Comparison of ENCODE assay signal across 7 cellular contexts in the genomic region with DNA sequence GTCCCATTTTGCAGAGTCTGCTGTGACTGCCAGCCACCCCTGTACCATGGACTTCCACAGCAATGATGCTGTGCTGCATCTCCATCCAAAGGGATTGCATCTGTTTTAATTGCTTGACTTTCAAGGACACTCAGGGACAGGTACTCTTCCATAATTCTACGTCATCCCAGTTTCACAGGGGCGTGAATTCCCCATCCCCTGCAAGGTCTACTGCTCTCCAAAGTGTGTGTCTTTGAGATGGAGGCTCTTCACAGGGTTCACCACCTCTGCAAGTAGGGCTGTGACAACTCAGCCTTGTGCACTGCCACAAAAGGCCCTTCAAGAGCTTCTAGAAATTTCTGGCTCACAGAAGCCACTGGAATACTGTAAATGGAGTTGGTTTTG.
A peak's percentile ranks its signal among the peaks of the same experiment; 100 is the strongest.
DNase-seq lines count a peak whose midpoint lies in the region; ATAC-seq, FAIRE-seq and TF ChIP-seq lines count a peak whose summit lies in the region.
"Not testable (repeated sequence)": the region's sequence is repeated elsewhere in the genome, so short reads cannot be mapped to it uniquely, and the experiment has no call there.

No MANE protein-coding gene starts in this region.

- peak overlapping the region; percentile 55 to 64; a peak in 3 of 4 replicates for H3K27ac ChIP-seq in SK-N-SH (ENCODE audit: low read depth in 2 of 2, low read length in 1 of 2)
- peak overlapping the region; percentile 59 for H3K27ac ChIP-seq in brain microvascular endothelial cell
- not testable (repeated sequence) for H3K27ac ChIP-seq in mesenchymal stem cell (ENCODE audit: low read length, poor library complexity, severe bottlenecking)

- H3K36me3 Mint-ChIP-seq in activated CD8-positive, alpha-beta T cell treated with anti-CD3 and anti-CD28 coated beads, Interleukin-2, amount 10 ng/mL, durations not matched to agents 7 days and 5 days (ENCODE audit: low read depth); activated naive CD4-positive, alpha-beta T cell treated with anti-CD3 and anti-CD28 coated beads for 36 hours (ENCODE audit: low read depth); stimulated activated naive CD8-positive, alpha-beta T cell treated with anti-CD3 and anti-CD28 coated beads, Interleukin-15, Interleukin-2, amounts not matched to agents 100 ng/mL and 50 ng/mL, for 24 hours (ENCODE audit: low read depth): not testable (repeated sequence)

- peak overlapping the region; percentile 40 for H3K4me3 Mint-ChIP-seq in activated CD8-positive, alpha-beta T cell treated with anti-CD3 and anti-CD28 coated beads, Interleukin-2, amount 10 ng/mL, durations not matched to agents 7 days and 5 days
- H3K4me3 Mint-ChIP-seq in activated naive CD4-positive, alpha-beta T cell treated with anti-CD3 and anti-CD28 coated beads for 36 hours: peak overlapping the region; percentile 12
- not testable (repeated sequence) for H3K4me3 Mint-ChIP-seq in stimulated activated naive CD8-positive, alpha-beta T cell treated with anti-CD3 and anti-CD28 coated beads, Interleukin-15, Interleukin-2, amounts not matched to agents 100 ng/mL and 50 ng/mL, for 24 hours

- not testable (repeated sequence) for H3K4me3 ChIP-seq in SK-N-SH (ENCODE audit: low read depth in 2 of 2, low read length in 1 of 2); brain microvascular endothelial cell (ENCODE audit: low read depth, low read length); mesenchymal stem cell (ENCODE audit: insufficient read depth in 1 of 2, low read depth in 1 of 2, low read length in 2 of 2)

- not testable (repeated sequence) for TF ChIP-seq CTCF in SK-N-SH (IDR thresholded peaks at IDR 0.05); brain microvascular endothelial cell (IDR thresholded peaks at IDR 0.05; ENCODE audit: low read depth, low read length, missing control alignments)

- not testable (repeated sequence) for TF ChIP-seq EP300 in SK-N-SH (IDR thresholded peaks at IDR 0.05; ENCODE audit: borderline replicate concordance in 1 of 2, low read depth in 1 of 2, low read length in 1 of 2)

- H4K20me1 ChIP-seq in SK-N-SH (ENCODE audit: insufficient read depth): not testable (repeated sequence)

- not testable (repeated sequence) for H2BK15ac ChIP-seq in mesenchymal stem cell (ENCODE audit: low read depth, poor library complexity, severe bottlenecking)

- FAIRE-seq in HTR-8/SVneo (lab: Jason Lieb, UNC): peak; percentile 66

- H3K27me3 ChIP-seq in SK-N-SH (ENCODE audit: insufficient read depth); brain microvascular endothelial cell (replicated peaks); mesenchymal stem cell (ENCODE audit: control insufficient read depth in 1 of 2, insufficient read depth in 1 of 2, low read length in 2 of 2): not testable (repeated sequence)

- not testable (repeated sequence) for H3K79me2 ChIP-seq in SK-N-SH (ENCODE audit: insufficient read depth)

- H4K91ac ChIP-seq in mesenchymal stem cell (ENCODE audit: low read length): not testable (repeated sequence)

- TF ChIP-seq RAD21 in SK-N-SH (IDR thresholded peaks at IDR 0.05; ENCODE audit: low read length): not testable (repeated sequence)

- H2AK5ac ChIP-seq in mesenchymal stem cell (ENCODE audit: low read length, severe bottlenecking): not testable (repeated sequence)

- peaks cover 29% of the 10 kb centered on the region for H3K4me1 Mint-ChIP-seq in activated CD8-positive, alpha-beta T cell treated with anti-CD3 and anti-CD28 coated beads, Interleukin-2, amount 10 ng/mL, durations not matched to agents 7 days and 5 days (ENCODE audit: low read depth)
- peaks cover 20% of the 10 kb centered on the region for H3K4me1 Mint-ChIP-seq in activated naive CD4-positive, alpha-beta T cell treated with anti-CD3 and anti-CD28 coated beads for 36 hours (ENCODE audit: low read depth)
- peaks cover 22% of the 10 kb centered on the region for H3K4me1 Mint-ChIP-seq in stimulated activated naive CD8-positive, alpha-beta T cell treated with anti-CD3 and anti-CD28 coated beads, Interleukin-15, Interleukin-2, amounts not matched to agents 100 ng/mL and 50 ng/mL, for 24 hours (ENCODE audit: low read depth)

- H3K9ac ChIP-seq in SK-N-SH: not testable (repeated sequence)
- H3K9ac ChIP-seq in mesenchymal stem cell (ENCODE audit: low read length): peak overlapping the region; percentile 36

- in situ Hi-C loops in brain microvascular endothelial cell (cut with HindIII; ENCODE audit: low pct_ligation_motif_present, low sequenced_read_pairs): not testable (repeated sequence)

- H2BK120ac ChIP-seq in mesenchymal stem cell (ENCODE audit: low read depth, low read length): not testable (repeated sequence)

- peak overlapping the region; percentile 89 for H3K27ac Mint-ChIP-seq in activated CD8-positive, alpha-beta T cell treated with anti-CD3 and anti-CD28 coated beads, Interleukin-2, amount 10 ng/mL, durations not matched to agents 7 days and 5 days
- peak overlapping the region; percentile 87 for H3K27ac Mint-ChIP-seq in activated naive CD4-positive, alpha-beta T cell treated with anti-CD3 and anti-CD28 coated beads for 36 hours
- H3K27ac Mint-ChIP-seq in stimulated activated naive CD8-positive, alpha-beta T cell treated with anti-CD3 and anti-CD28 coated beads, Interleukin-15, Interleukin-2, amounts not matched to agents 100 ng/mL and 50 ng/mL, for 24 hours: peak overlapping the region; percentile 65

- H3K23ac ChIP-seq in mesenchymal stem cell (ENCODE audit: low read length in 2 of 2): not testable (repeated sequence)

- not testable (repeated sequence) for H2BK5ac ChIP-seq in mesenchymal stem cell (ENCODE audit: low read depth, low read length, poor library complexity, severe bottlenecking)

- H3K36me3 ChIP-seq in SK-N-SH (replicated peaks in 1 of 2; ENCODE audit: control insufficient read depth in 1 of 2, insufficient read depth in 2 of 2, low read length in 1 of 2); brain microvascular endothelial cell (replicated peaks); mesenchymal stem cell (ENCODE audit: control insufficient read depth in 1 of 2, insufficient read depth in 2 of 2, low read depth in 1 of 2, low read length in 2 of 2): not testable (repeated sequence)

- not testable (repeated sequence) for H3K9me2 ChIP-seq in SK-N-SH

- intact Hi-C loops in activated naive CD4-positive, alpha-beta T cell treated with anti-CD3 and anti-CD28 coated beads for 36 hours (cut with micrococcal nuclease): not testable (repeated sequence)

- not testable (repeated sequence) for H2AFZ ChIP-seq in SK-N-SH (ENCODE audit: low read depth); mesenchymal stem cell (ENCODE audit: low read depth, low read length)

- POLR2A ChIA-PET in SK-N-SH (lab: Yijun Ruan, JAX); activated CD8-positive, alpha-beta T cell treated with anti-CD3 and anti-CD28 coated beads, Interleukin-2, amount 10 ng/mL, durations not matched to agents 7 days and 5 days (lab: Charles Lee): not testable (repeated sequence)

- H3K27me3 Mint-ChIP-seq in activated CD8-positive, alpha-beta T cell treated with anti-CD3 and anti-CD28 coated beads, Interleukin-2, amount 10 ng/mL, durations not matched to agents 7 days and 5 days (ENCODE audit: low read depth); activated naive CD4-positive, alpha-beta T cell treated with anti-CD3 and anti-CD28 coated beads for 36 hours (ENCODE audit: low read depth); stimulated activated naive CD8-positive, alpha-beta T cell treated with anti-CD3 and anti-CD28 coated beads, Interleukin-15, Interleukin-2, amounts not matched to agents 100 ng/mL and 50 ng/mL, for 24 hours: not testable (repeated sequence)

- not testable (repeated sequence) for DNase-seq in HTR-8/SVneo (ENCODE audit: insufficient read length, low spot score); SK-N-SH; activated CD8-positive, alpha-beta T cell treated with anti-CD3 and anti-CD28 coated beads, Interleukin-2, amount 10 ng/mL, durations not matched to agents 7 days and 5 days; activated naive CD4-positive, alpha-beta T cell treated with anti-CD3 and anti-CD28 coated beads for 36 hours; brain microvascular endothelial cell; mesenchymal stem cell

- not testable (repeated sequence) for H3K9me3 ChIP-seq in SK-N-SH; mesenchymal stem cell (ENCODE audit: control insufficient read depth, low read length)

- H4K8ac ChIP-seq in mesenchymal stem cell (ENCODE audit: low read length): not testable (repeated sequence)

- H3F3A ChIP-seq in SK-N-SH (replicated peaks; ENCODE audit: insufficient read depth): not testable (repeated sequence)

- not testable (repeated sequence) for H3K18ac ChIP-seq in mesenchymal stem cell (ENCODE audit: low read depth in 1 of 2, low read length in 2 of 2)

- not testable (repeated sequence) for H3K9me3 Mint-ChIP-seq in activated CD8-positive, alpha-beta T cell treated with anti-CD3 and anti-CD28 coated beads, Interleukin-2, amount 10 ng/mL, durations not matched to agents 7 days and 5 days (ENCODE audit: insufficient read depth); activated naive CD4-positive, alpha-beta T cell treated with anti-CD3 and anti-CD28 coated beads for 36 hours; stimulated activated naive CD8-positive, alpha-beta T cell treated with anti-CD3 and anti-CD28 coated beads, Interleukin-15, Interleukin-2, amounts not matched to agents 100 ng/mL and 50 ng/mL, for 24 hours

- not testable (repeated sequence) for ATAC-seq in activated CD8-positive, alpha-beta T cell treated with anti-CD3 and anti-CD28 coated beads, Interleukin-2, amount 10 ng/mL, durations not matched to agents 7 days and 5 days

- not testable (repeated sequence) for H3K4ac ChIP-seq in mesenchymal stem cell (ENCODE audit: low read depth in 1 of 2, low read length in 2 of 2)

- not testable (repeated sequence) for H3K4me1 ChIP-seq in SK-N-SH (ENCODE audit: control insufficient read depth in 1 of 2, insufficient read depth in 2 of 2, low read depth in 1 of 2, low read length in 1 of 2); mesenchymal stem cell (ENCODE audit: control insufficient read depth, insufficient read depth, low read depth, low read length)

- H3K14ac ChIP-seq in mesenchymal stem cell (ENCODE audit: low read length in 2 of 2): not testable (repeated sequence)

- 96% methylated on average over 2 of the region's 2 CpGs for WGBS in SK-N-SH (ENCODE audit: low lambda C conversion rate)
- no CpG with 5 or more reads among the region's 2 CpGs for WGBS in mesenchymal stem cell

- H3K4me2 ChIP-seq in SK-N-SH: 0 out of 2 replicates have a peak overlapping the region, but pooled peaks have one; percentile 24
- not testable (repeated sequence) for H3K4me2 ChIP-seq in mesenchymal stem cell (ENCODE audit: low read length, poor library complexity, severe bottlenecking)

- CTCF ChIA-PET in SK-N-SH (lab: Yijun Ruan, JAX); activated CD8-positive, alpha-beta T cell treated with anti-CD3 and anti-CD28 coated beads, Interleukin-2, amount 10 ng/mL, durations not matched to agents 7 days and 5 days (lab: Charles Lee); activated naive CD4-positive, alpha-beta T cell treated with anti-CD3 and anti-CD28 coated beads for 36 hours (lab: Charles Lee): not testable (repeated sequence)

- H3K79me1 ChIP-seq in mesenchymal stem cell (replicated peaks; ENCODE audit: low read length, poor library complexity, severe bottlenecking): not testable (repeated sequence)

- H2BK12ac ChIP-seq in mesenchymal stem cell (ENCODE audit: low read length in 2 of 2): not testable (repeated sequence)
